ENCODE assay signal across 11 cellular contexts in the genomic region with DNA sequence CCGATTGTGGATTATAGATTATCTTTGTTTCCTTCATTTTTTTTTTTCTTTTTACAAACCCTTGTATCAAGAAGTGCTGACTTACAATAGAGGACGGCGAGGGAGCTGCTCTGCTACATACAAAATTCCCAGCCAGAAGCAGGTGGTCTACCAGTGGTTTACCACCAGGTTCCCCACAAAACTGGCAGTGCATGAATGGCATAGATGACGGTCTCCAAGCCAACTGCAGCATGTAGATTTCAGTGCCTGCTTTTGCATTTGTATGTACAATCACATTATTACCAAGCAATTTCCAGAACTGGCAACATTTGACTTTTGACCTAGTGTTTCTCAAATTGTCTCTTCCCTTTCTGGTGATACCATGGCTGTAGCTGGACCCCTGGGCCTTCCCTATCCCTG.
DNase-seq lines count a peak whose midpoint lies in the region; ATAC-seq and TF ChIP-seq lines count a peak whose summit lies in the region.
"Had no signal": no experiment of that assay in that cellular context is flagged by ENCODE, and none has a peak within 500 bp of the region (broad histone marks: within the 10 kb centered on the region; RNA-seq: fewer than 3 reads in every experiment).

No MANE protein-coding gene starts in this region.

- no peaks in the 10 kb centered on the region for H3K36me3 Mint-ChIP-seq in activated T-helper 17 cell treated with anti-CD3 and anti-CD28 coated beads, Interleukin-2, amount 50 U/mL, for 72 hours (ENCODE audit: low read depth)
- H3K36me3 Mint-ChIP-seq: mesothelial cell of epicardium had no signal

- TF ChIP-seq CTCF in right atrium auricular region (IDR thresholded peaks at IDR 0.05), result no peak
- TF ChIP-seq CTCF in lower lobe of right lung (IDR thresholded peaks at IDR 0.05), result no peak
- no peak for TF ChIP-seq CTCF in upper lobe of right lung (IDR thresholded peaks at IDR 0.05)

- no peaks in the 10 kb centered on the region for H3K27me3 ChIP-seq in right atrium auricular region
- no peaks in the 10 kb centered on the region for H3K27me3 ChIP-seq in right cardiac atrium (ENCODE audit: control insufficient read depth, insufficient read depth)
- H3K27me3 ChIP-seq in lower lobe of right lung (ENCODE audit: low read depth), result no peaks in the 10 kb centered on the region
- H3K27me3 ChIP-seq in upper lobe of right lung, result no peaks in the 10 kb centered on the region
- H3K27me3 ChIP-seq: sigmoid colon had no signal

- H3K27me3 Mint-ChIP-seq in activated T-helper 17 cell treated with anti-CD3 and anti-CD28 coated beads, Interleukin-2, amount 50 U/mL, for 72 hours, result peaks cover 7% of the 10 kb centered on the region

- peaks cover 10% of the 10 kb centered on the region for H3K4me1 Mint-ChIP-seq in activated T-helper 17 cell treated with anti-CD3 and anti-CD28 coated beads, Interleukin-2, amount 50 U/mL, for 72 hours

- H3K4me1 ChIP-seq in right atrium auricular region (peaks cover 0 to 17% of the 10 kb centered on the region in 2 donors), right cardiac atrium (ENCODE audit: control insufficient read depth, insufficient read depth, low read length) (peaks cover 3% of the 10 kb centered on the region), lower lobe of right lung (peaks cover 9% of the 10 kb centered on the region), upper lobe of right lung (peaks cover 6% of the 10 kb centered on the region)

- H3K4me3 Mint-ChIP-seq in activated T-helper 17 cell treated with anti-CD3 and anti-CD28 coated beads, Interleukin-2, amount 50 U/mL, for 72 hours, result peak overlapping the region; percentile 50
- H3K4me3 Mint-ChIP-seq: mesothelial cell of epicardium had no signal

- intact Hi-C loops in right cardiac atrium (cut with DNase I) (no loop called here), lower lobe of right lung (cut with DNase I) (no loop called here), upper lobe of right lung (cut with DNase I) (no loop called here)

- H3K9me3 ChIP-seq in right atrium auricular region (no peaks in the 10 kb centered on the region), right cardiac atrium (ENCODE audit: control insufficient read depth, low read length) (no peaks in the 10 kb centered on the region), lower lobe of right lung (no peaks in the 10 kb centered on the region), upper lobe of right lung (no peaks in the 10 kb centered on the region)
- H3K9me3 ChIP-seq: sigmoid colon had no signal

- no peaks in the 10 kb centered on the region for H3K36me3 ChIP-seq in right atrium auricular region
- H3K36me3 ChIP-seq in lower lobe of right lung, result no peaks in the 10 kb centered on the region
- H3K36me3 ChIP-seq in upper lobe of right lung, result no peaks in the 10 kb centered on the region
- H3K36me3 ChIP-seq: sigmoid colon had no signal

- no peak for ATAC-seq in right cardiac atrium
- no peak for ATAC-seq in activated T-helper 17 cell treated with anti-CD3 and anti-CD28 coated beads, Interleukin-2, amount 50 U/mL, for 72 hours (replicated peaks)
- ATAC-seq in lower lobe of right lung, result no peak
- no peak for ATAC-seq in upper lobe of right lung

- peak overlapping the region in 1 of 2 donors; percentile 35 for H3K4me3 ChIP-seq in right atrium auricular region
- H3K4me3 ChIP-seq in right cardiac atrium (ENCODE audit: low read length), result no peak overlapping the region
- no peak overlapping the region for H3K4me3 ChIP-seq in lower lobe of right lung
- H3K4me3 ChIP-seq in upper lobe of right lung, result no peak overlapping the region

- H3K27ac ChIP-seq in right atrium auricular region (peak overlapping the region; percentile 43 to 75), right cardiac atrium (ENCODE audit: low read length) (no peak overlapping the region), lower lobe of right lung (peak overlapping the region; percentile 71), upper lobe of right lung (peak overlapping the region; percentile 26)

- DNase-seq in right atrium auricular region (ENCODE audit: low spot score) (no peak), right cardiac atrium (no peak), lower lobe of right lung (no peak), upper lobe of right lung (no peak), NCI-H2171 (lab: John Stamatoyannopoulos, UW) (no peak), SIG-M5 treated with dmso at 0.1 percent for 504 hours (lab: John Stamatoyannopoulos, UW; ENCODE audit: unreplicated experiment) (no peak)
- no peak for DNase-seq in stimulated activated CD4-positive, alpha-beta T cell treated with anti-CD3 and anti-CD28 coated beads, Interleukin-2, amount 100 ng/mL, for 48 hours
- DNase-seq: GDM1, sigmoid colon had no signal

- no peaks in the 10 kb centered on the region for H3K9me3 Mint-ChIP-seq in activated T-helper 17 cell treated with anti-CD3 and anti-CD28 coated beads, Interleukin-2, amount 50 U/mL, for 72 hours
- H3K9me3 Mint-ChIP-seq: mesothelial cell of epicardium had no signal

- H3K27ac Mint-ChIP-seq in activated T-helper 17 cell treated with anti-CD3 and anti-CD28 coated beads, Interleukin-2, amount 50 U/mL, for 72 hours, result peak overlapping the region; percentile 32

- 68% methylated on average over 4 of the region's 4 CpGs for WGBS in right cardiac atrium
